Comparison of ENCODE assay signal across 30 cellular contexts in the genomic region with DNA sequence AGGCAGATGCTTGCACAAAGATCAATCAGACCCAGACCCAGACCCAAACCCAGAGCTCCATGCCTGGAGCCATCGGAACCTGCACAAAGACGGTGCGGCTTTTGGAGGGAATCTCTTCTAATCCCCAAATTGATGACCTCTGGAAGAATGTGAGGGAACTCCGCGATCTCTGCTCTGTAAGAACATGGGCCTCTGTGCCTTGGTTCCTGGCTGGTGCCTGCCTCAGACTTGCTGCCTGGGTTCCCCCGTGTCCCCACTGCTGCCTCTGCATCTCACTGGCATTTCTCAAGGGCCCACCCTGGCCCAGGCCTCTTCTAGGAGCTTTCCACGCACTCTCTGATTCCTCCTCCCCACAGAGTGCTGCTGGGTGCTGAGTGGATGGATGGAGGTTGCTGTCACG.
"Had no signal": no experiment of that assay in that cellular context is flagged by ENCODE, and none has a peak within 500 bp of the region (broad histone marks: within the 10 kb centered on the region; RNA-seq: fewer than 3 reads in every experiment).

No MANE protein-coding gene starts in this region.

- H3K4me2 ChIP-seq: smooth muscle cell had no signal

- H3K9me3 ChIP-seq: gastrocnemius medialis, mucosa of descending colon, neutrophil, prostate gland, testis, upper lobe of right lung, uterus had no signal

- H3K27ac ChIP-seq: epithelial cell of prostate, gastrocnemius medialis, left lung, neutrophil, prostate gland, right atrium auricular region, testis, tibial artery, upper lobe of right lung, uterus had no signal

- H3K4me1 ChIP-seq: gastrocnemius medialis, left lung, prostate gland, right atrium auricular region, testis, tibial artery, upper lobe of right lung, uterus had no signal

- ATAC-seq: esophagus mucosa; gastrocnemius medialis; left lung; mucosa of descending colon; natural killer cell treated with Interleukin-12 subunit alpha and Interleukin-12 subunit beta and Interleukin-15 and Interleukin-18, amount 100 ng/mL, for 72 hours; sciatic nerve; stimulated activated memory B cell treated with anti-CD40 and anti-IgM and Interleukin-4, amounts not matched to agents 10 μg/mL and 1 μg/mL and 100 μg/mL, for 72 hours; stimulated activated naive CD8-positive, alpha-beta T cell treated with anti-CD3 and anti-CD28 coated beads, Interleukin-15, Interleukin-2, amounts not matched to agents 100 U/mL and 50 U/mL, for 24 hours; upper lobe of right lung had no signal

- H3K36me3 ChIP-seq: gastrocnemius medialis, left lung, neutrophil, prostate gland, right atrium auricular region, tibial artery, upper lobe of right lung, uterus had no signal

- H3K27me3 ChIP-seq: gastrocnemius medialis, neutrophil, right atrium auricular region, testis, upper lobe of right lung, uterus had no signal

- H3K4me3 Mint-ChIP-seq: mesothelial cell of epicardium; naive B cell; natural killer cell treated with Interleukin-12 subunit alpha and Interleukin-12 subunit beta and Interleukin-15 and Interleukin-18, amount 100 ng/mL, for 72 hours; neural crest cell; stimulated activated memory B cell treated with anti-CD40 and anti-IgM and Interleukin-4, amounts not matched to agents 10 μg/mL and 1 μg/mL and 100 μg/mL, for 72 hours had no signal

- H3K4me1 Mint-ChIP-seq: mesothelial cell of epicardium; stimulated activated memory B cell treated with anti-CD40 and anti-IgM and Interleukin-4, amounts not matched to agents 10 μg/mL and 1 μg/mL and 100 μg/mL, for 72 hours had no signal

- H3K36me3 Mint-ChIP-seq: mesothelial cell of epicardium; naive B cell; natural killer cell treated with Interleukin-12 subunit alpha and Interleukin-12 subunit beta and Interleukin-15 and Interleukin-18, amount 100 ng/mL, for 72 hours; stimulated activated memory B cell treated with anti-CD40 and anti-IgM and Interleukin-4, amounts not matched to agents 10 μg/mL and 1 μg/mL and 100 μg/mL, for 72 hours had no signal

- H3K4me3 ChIP-seq: gastrocnemius medialis, left lung, mucosa of descending colon, prostate gland, right atrium auricular region, smooth muscle cell, testis, tibial artery, upper lobe of right lung, uterus had no signal

- H3K27ac Mint-ChIP-seq: mesothelial cell of epicardium; natural killer cell treated with Interleukin-12 subunit alpha and Interleukin-12 subunit beta and Interleukin-15 and Interleukin-18, amount 100 ng/mL, for 72 hours; stimulated activated memory B cell treated with anti-CD40 and anti-IgM and Interleukin-4, amounts not matched to agents 10 μg/mL and 1 μg/mL and 100 μg/mL, for 72 hours had no signal

- DNase-seq: cortex of kidney; effector CD4-positive, alpha-beta T cell; foreskin fibroblast; gastrocnemius medialis; head of caudate nucleus; kidney; left lung; mesenchymal stem cell; mucosa of descending colon; naive B cell; stimulated activated CD4-positive, alpha-beta T cell treated with anti-CD3 and anti-CD28 coated beads, Interleukin-12 subunit alpha, Interleukin-12 subunit beta, amount 100 ng/mL, for 4 hours; stimulated activated CD4-positive, alpha-beta T cell treated with anti-CD3 and anti-CD28 coated beads, Interleukin-2, amount 100 ng/mL, for 24 hours; stimulated activated CD4-positive, alpha-beta T cell treated with anti-CD3 and anti-CD28 coated beads, Interleukin-4, amount 100 ng/mL, for 24 hours; stimulated activated naive CD8-positive, alpha-beta T cell treated with anti-CD3 and anti-CD28 coated beads, Interleukin-15, Interleukin-2, amounts not matched to agents 100 U/mL and 50 U/mL, for 24 hours; substantia nigra; testis; tibial artery; upper lobe of right lung; uterus had no signal
